ENCODE assay signal across 1 cellular context in genomic region chr3:51670711-51671089, GRCh38.
TF ChIP-seq lines count a peak whose summit lies in the region.

No MANE protein-coding gene starts in this region.

TF ChIP-seq in K562, 482 proteins besides CTCF, POLR2A, EP300 and RAD21 (continued from another document):
- no peak for TF ChIP-seq ZBTB33 (CRISPR knock-in tag; IDR thresholded peaks at IDR 0.05)
- no peak for TF ChIP-seq NONO (IDR thresholded peaks at IDR 0.05; ENCODE audit: low read depth in 2 of 2, low read length in 1 of 2)
- TF ChIP-seq ZKSCAN1 (IDR thresholded peaks at IDR 0.05; ENCODE audit: low read depth, low read length), result no peak
- no peak for TF ChIP-seq KHSRP (IDR thresholded peaks at IDR 0.05)
- no peak for TF ChIP-seq ZNF639 (CRISPR knock-in tag; conservative IDR thresholded peaks at IDR 0.05 in 1 of 2, IDR thresholded peaks at IDR 0.05 in 1 of 2)
- TF ChIP-seq ASH1L (IDR thresholded peaks at IDR 0.05; ENCODE audit: borderline replicate concordance, low read depth, partially characterized antibody), result no peak
- TF ChIP-seq KLF1 (tag; IDR thresholded peaks at IDR 0.05), result peak; percentile 98; the same call in 1 of the 2 replicates
- no peak for TF ChIP-seq TFAP4 (CRISPR knock-in tag; IDR thresholded peaks at IDR 0.05; ENCODE audit: borderline replicate concordance)
- TF ChIP-seq TEAD1 (CRISPR knock-in tag; IDR thresholded peaks at IDR 0.05), result no peak
- TF ChIP-seq CSDE1 (IDR thresholded peaks at IDR 0.05), result peak in 1 of 2 experiments; percentile 70; a peak in 2 of 4 replicates
- TF ChIP-seq L3MBTL2 (IDR thresholded peaks at IDR 0.05), result no peak
- TF ChIP-seq PURB (CRISPR knock-in tag; IDR thresholded peaks at IDR 0.05; ENCODE audit: low read depth), result no peak
- no peak for TF ChIP-seq ZNF384 (IDR thresholded peaks at IDR 0.05; ENCODE audit: low read depth, low read length)
- peak; percentile 95 for TF ChIP-seq RFX1 (IDR thresholded peaks at IDR 0.05)
